In the genomic region with DNA sequence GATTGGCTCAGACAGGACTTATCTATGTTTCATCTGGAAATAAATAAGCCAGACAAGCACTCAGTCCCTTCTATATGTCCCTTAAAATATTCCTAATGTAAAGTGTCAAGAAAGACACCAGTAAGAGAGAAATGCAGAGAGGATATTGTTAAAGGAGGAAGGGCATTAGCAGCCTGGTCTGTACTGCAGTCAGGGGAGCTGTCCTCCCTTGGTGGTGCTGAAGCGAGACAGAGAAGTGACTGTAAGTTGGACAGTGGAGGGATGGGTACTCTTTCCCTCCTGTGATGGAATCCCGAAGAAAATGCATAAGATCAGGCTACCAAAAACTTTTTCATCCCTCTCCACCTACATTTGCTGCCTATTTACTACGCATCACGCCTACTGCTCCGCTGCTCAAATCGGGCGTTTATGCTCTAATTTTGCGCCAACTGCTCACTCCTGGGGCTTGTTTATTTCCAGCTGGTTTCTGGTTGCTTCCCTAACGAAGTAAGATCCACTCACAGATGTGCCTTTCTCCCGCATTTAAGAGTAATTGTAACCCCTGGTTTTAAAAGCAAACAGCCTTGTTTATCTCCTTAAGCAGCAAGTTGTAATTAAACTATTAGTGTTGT, we compare ENCODE assay signal across 9 cellular contexts. TPM values are rescaled to one million over a fixed set of nuclear protein-coding genes. Genes with fewer than 3 reads are reported as not detected.
DNase-seq lines count a peak whose midpoint lies in the region; ATAC-seq, FAIRE-seq and TF ChIP-seq lines count a peak whose summit lies in the region.
"Had no signal": no experiment of that assay in that cellular context is flagged by ENCODE, and none has a peak within 500 bp of the region (broad histone marks: within the 10 kb centered on the region; RNA-seq: fewer than 3 reads in every experiment).

No MANE protein-coding gene starts in this region.

- no peak overlapping the region for H4K91ac ChIP-seq in H1 (replicated peaks; ENCODE audit: insufficient read length, low read length)

- H3K4me2 ChIP-seq in H1 (ENCODE audit: insufficient read depth in 1 of 2, low read depth in 2 of 2, low read length in 2 of 2), result no peak overlapping the region; a peak in 1 of 4 replicates

- no peak overlapping the region for H3K4ac ChIP-seq in H1 (replicated peaks; ENCODE audit: insufficient read length, low read depth, low read length)

- WGBS in H1 (ENCODE audit: extremely low coverage in 1 of 2, insufficient coverage in 1 of 2, insufficient read length in 1 of 2, insufficient replicate concordance in 2 of 2, low coverage in 1 of 2, low lambda C conversion rate in 2 of 2, missing lambda C conversion rate in 1 of 2), 2 experiments, result 72% methylated on average over 10 of the region's 10 CpGs; no CpG with 5 or more reads in 1 of the 2 experiments

- no peak overlapping the region for H3K4me3 ChIP-seq in H1 (ENCODE audit: extremely low read depth in 1 of 4, insufficient read depth in 2 of 4, low read depth in 3 of 4, low read length in 4 of 4)

- peak; percentile 93 for FAIRE-seq in H1 (lab: Jason Lieb, UNC)

- H2BK120ac ChIP-seq in H1 (replicated peaks; ENCODE audit: low read depth, low read length), result no peak overlapping the region

- peaks cover 3% of the 10 kb centered on the region for H3K4me1 Mint-ChIP-seq in activated T-cell treated with anti-CD3 and anti-CD28 coated beads, Interleukin-2, amount 50 U/mL, for 24 hours (ENCODE audit: low read depth)
- peaks cover 3% of the 10 kb centered on the region for H3K4me1 Mint-ChIP-seq in activated T-cell treated with anti-CD3 and anti-CD28 coated beads, Interleukin-2, amount 50 U/mL, for 4 hours (ENCODE audit: low read depth)
- H3K4me1 Mint-ChIP-seq in nephron progenitor cell, result no peaks in the 10 kb centered on the region

- no peak overlapping the region for H2BK20ac ChIP-seq in H1 (ENCODE audit: low read length)

- no peak overlapping the region for H2BK5ac ChIP-seq in H1 (ENCODE audit: low read depth, low read length)

- peaks cover 10% of the 10 kb centered on the region for H3K23me2 ChIP-seq in H1 (ENCODE audit: low read depth, low read length)

- no peak overlapping the region for H3K4me3 Mint-ChIP-seq in activated T-cell treated with anti-CD3 and anti-CD28 coated beads, Interleukin-2, amount 50 U/mL, for 24 hours
- H3K4me3 Mint-ChIP-seq in activated T-cell treated with anti-CD3 and anti-CD28 coated beads, Interleukin-2, amount 50 U/mL, for 4 hours, result no peak overlapping the region
- H3K4me3 Mint-ChIP-seq in nephron progenitor cell, result no peak overlapping the region

- peaks cover 54% of the 10 kb centered on the region for H3K27me3 Mint-ChIP-seq in activated T-cell treated with anti-CD3 and anti-CD28 coated beads, Interleukin-2, amount 50 U/mL, for 24 hours
- peaks cover 42% of the 10 kb centered on the region for H3K27me3 Mint-ChIP-seq in activated T-cell treated with anti-CD3 and anti-CD28 coated beads, Interleukin-2, amount 50 U/mL, for 4 hours (ENCODE audit: low read depth)
- H3K27me3 Mint-ChIP-seq in nephron progenitor cell (ENCODE audit: low read depth, poor library complexity), result peaks cover 47% of the 10 kb centered on the region

- no peak overlapping the region for H3K27ac ChIP-seq in H1 (ENCODE audit: low read depth, low read length)
- H3K27ac ChIP-seq: C4-2B had no signal

- H3K56ac ChIP-seq in H1 (replicated peaks; ENCODE audit: insufficient read length, low read depth, low read length), result no peak overlapping the region

- TF ChIP-seq EP300 in H1 (IDR thresholded peaks at IDR 0.05; ENCODE audit: borderline replicate concordance in 1 of 2, low read depth in 2 of 2, low read length in 2 of 2), result no peak

- H3K9ac ChIP-seq in H1 (replicated peaks in 1 of 4; ENCODE audit: extremely low read depth in 1 of 4, low read depth in 3 of 4, low read length in 3 of 4), result no peak overlapping the region

- peaks cover 0 to 2% of the 10 kb centered on the region in 2 experiments for H4K20me1 ChIP-seq in H1 (replicated peaks in 1 of 2; ENCODE audit: control insufficient read depth in 1 of 2, insufficient read depth in 2 of 2, low read length in 2 of 2)

- H3K4me1 ChIP-seq in H1 (replicated peaks in 1 of 4; ENCODE audit: control insufficient read depth in 3 of 4, insufficient read depth in 4 of 4, low read length in 3 of 4), result peaks cover 2 to 11% (median 2%) of the 10 kb centered on the region in 4 experiments; a peak in 6 of 7 replicates

- no peak overlapping the region for H3K18ac ChIP-seq in H1 (ENCODE audit: extremely low read depth, low read length)

- H3K27ac Mint-ChIP-seq in activated T-cell treated with anti-CD3 and anti-CD28 coated beads, Interleukin-2, amount 50 U/mL, for 24 hours, result no peak overlapping the region
- H3K27ac Mint-ChIP-seq in nephron progenitor cell, result no peak overlapping the region

- H2AFZ ChIP-seq in H1 (ENCODE audit: low read length), result no peak overlapping the region

- H3K14ac ChIP-seq in H1 (ENCODE audit: insufficient read length), result no peak overlapping the region

- H4K5ac ChIP-seq in H1 (ENCODE audit: insufficient read length, low read depth, low read length), result no peak overlapping the region

- POLR2A ChIA-PET in H1 (lab: Charles Lee; ENCODE audit: partially characterized antibody), result no interaction called here

- TF ChIP-seq RAD21 in H1 (IDR thresholded peaks at IDR 0.05 in 1 of 2, conservative IDR thresholded peaks at IDR 0.05 in 1 of 2; ENCODE audit: low read depth in 2 of 2, low read length in 2 of 2), result no peak; a peak in 1 of 4 replicates

- H3K23ac ChIP-seq in H1 (ENCODE audit: insufficient read length), result no peak overlapping the region

- H3K36me3 ChIP-seq in H1 (ENCODE audit: control insufficient read depth in 2 of 4, insufficient read depth in 4 of 4, low read length in 3 of 4), result no peaks in the 10 kb centered on the region

- no peak overlapping the region for H4K8ac ChIP-seq in H1 (ENCODE audit: extremely low read depth, insufficient read depth, low read length)

- peaks cover 0 to 4% (median 0%) of the 10 kb centered on the region in 4 experiments; a peak in 3 of 7 replicates for H3K27me3 ChIP-seq in H1 (replicated peaks in 1 of 4; ENCODE audit: control insufficient read depth in 3 of 4, extremely low read depth in 1 of 4, insufficient read depth in 3 of 4, low read length in 3 of 4)

- H2BK15ac ChIP-seq in H1 (ENCODE audit: low read length), result no peak overlapping the region

- H2AK5ac ChIP-seq in H1 (ENCODE audit: low read depth, low read length), result no peak overlapping the region

- TF ChIP-seq CTCF in H1 (IDR thresholded peaks at IDR 0.05; ENCODE audit: control extremely low read depth in 1 of 3, insufficient read depth in 1 of 3, low read depth in 1 of 3, low read length in 3 of 3) (no peak), nephron progenitor cell (IDR thresholded peaks at IDR 0.05) (no peak)

- no peak for TF ChIP-seq POLR2A in H1 (IDR thresholded peaks at IDR 0.05; ENCODE audit: control extremely low read depth in 1 of 2, low read depth in 2 of 2, low read length in 2 of 2)

- peaks cover 2% of the 10 kb centered on the region; the same call in 1 of the 2 replicates for H3K79me1 ChIP-seq in H1 (ENCODE audit: low read depth, low read length)

- no peaks in the 10 kb centered on the region for H3K36me3 Mint-ChIP-seq in activated T-cell treated with anti-CD3 and anti-CD28 coated beads, Interleukin-2, amount 50 U/mL, for 24 hours (ENCODE audit: low read depth)
- no peaks in the 10 kb centered on the region for H3K36me3 Mint-ChIP-seq in activated T-cell treated with anti-CD3 and anti-CD28 coated beads, Interleukin-2, amount 50 U/mL, for 4 hours (ENCODE audit: insufficient read depth)
- no peaks in the 10 kb centered on the region for H3K36me3 Mint-ChIP-seq in nephron progenitor cell (ENCODE audit: low read depth)

- CTCF ChIA-PET in H1 (lab: Charles Lee; ENCODE audit: partially characterized antibody), result no interaction called here

- no peak for ATAC-seq in activated T-cell treated with anti-CD3 and anti-CD28 coated beads, Interleukin-2, amount 50 U/mL, for 4 hours
- no peak for ATAC-seq in GM18517 (IDR thresholded peaks at IDR 0.05; ENCODE audit: unreplicated experiment)
- ATAC-seq in HG03460 (IDR thresholded peaks at IDR 0.05; ENCODE audit: unreplicated experiment), result no peak
- ATAC-seq in GM19397 (IDR thresholded peaks at IDR 0.05; ENCODE audit: unreplicated experiment), result no peak

- no peaks in the 10 kb centered on the region for H3K9me3 ChIP-seq in H1 (ENCODE audit: insufficient read depth in 2 of 2, low read depth in 1 of 2, low read length in 1 of 2)

- no peak overlapping the region for H2BK12ac ChIP-seq in H1 (ENCODE audit: low read depth, low read length)

- H3K9me3 Mint-ChIP-seq in activated T-cell treated with anti-CD3 and anti-CD28 coated beads, Interleukin-2, amount 50 U/mL, for 24 hours, result peaks cover 7% of the 10 kb centered on the region
- H3K9me3 Mint-ChIP-seq in activated T-cell treated with anti-CD3 and anti-CD28 coated beads, Interleukin-2, amount 50 U/mL, for 4 hours, result peaks cover 6% of the 10 kb centered on the region
- no peaks in the 10 kb centered on the region for H3K9me3 Mint-ChIP-seq in nephron progenitor cell

- DNase-seq in activated T-cell treated with anti-CD3 and anti-CD28 coated beads, Interleukin-2, amount 50 U/mL, for 24 hours, result peak; percentile 30
- no peak for DNase-seq in activated T-cell treated with anti-CD3 and anti-CD28 coated beads, Interleukin-2, amount 50 U/mL, for 4 hours
- DNase-seq in SK-N-DZ (ENCODE audit: low spot score), result peak; percentile 32
- peak in 1 of 2 experiments; percentile 90 for DNase-seq in H1 (ENCODE audit: low read depth in 1 of 2, low spot score in 2 of 2)
- peak; percentile 95 for DNase-seq in nephron progenitor cell

- peaks cover 0 to 19% of the 10 kb centered on the region in 2 experiments; a peak in 2 of 4 replicates for H3K79me2 ChIP-seq in H1 (ENCODE audit: control insufficient read depth in 1 of 2, insufficient read depth in 2 of 2, low read length in 2 of 2)

TF ChIP-seq in H1, 55 proteins besides CTCF, POLR2A, EP300 and RAD21 (continues in another document):
- TF ChIP-seq SAP30 (IDR thresholded peaks at IDR 0.05; ENCODE audit: insufficient read depth, insufficient replicate concordance, low read length), result peak; percentile 49
- no peak for TF ChIP-seq CEBPB (IDR thresholded peaks at IDR 0.05; ENCODE audit: low read depth, low read length)
- TF ChIP-seq NRF1 (IDR thresholded peaks at IDR 0.05; ENCODE audit: low read depth, low read length), result no peak

RNA-seq across cellular contexts. Expression of gene PHACTR1, which starts 35.2 kb away (rescaled TPM):
- total RNA-seq in activated T-cell treated with anti-CD3 and anti-CD28 coated beads, Interleukin-2, amount 50 U/mL, for 4 hours, result 1 to 10 TPM in 1 of 3 donors, under 1 TPM in 2; 0.26 to 1.1 (median 0.30) TPM
- polyA plus RNA-seq in SK-N-DZ (2014; cell fraction: cytosol; rRNA removed), result 1.00 and 5.3 TPM in 2 replicates
- 0.53 and 4.2 TPM in 2 replicates for polyA plus RNA-seq in SK-N-DZ (2014; cell fraction: nucleus; rRNA removed)
- 17.1 and 17.3 TPM in 2 replicates for total RNA-seq in H1 (2021; fragmentation: NEBNext Ultra II Directional; extraction: Animal tissue kit (Norgen Biotek cat#: 25700))
- polyA plus RNA-seq in H1 (2011; rRNA removed), result 3.9 and 5.0 TPM in 2 replicates
- polyA plus RNA-seq in H1 (2011; cell fraction: cytosol; rRNA removed), result 4.6 TPM
- polyA plus RNA-seq in H1 (2011; cell fraction: nucleus; rRNA removed), result 8.7 TPM
- polyA plus RNA-seq in H1 (2012, experiment 1 of 2), result 8.6 to 11.9 TPM (median 10.7 TPM) in 4 replicates
- 2.9 TPM for polyA plus RNA-seq in H1 (2012, experiment 2 of 2)
- polyA plus RNA-seq in H1 (2013, experiment 1 of 2), result 8.1 TPM
- 7.0 TPM for polyA plus RNA-seq in H1 (2013, experiment 2 of 2)
- polyA minus RNA-seq in H1 (2011; rRNA and poly(A)+ RNA removed), result 14.2 and 16.8 TPM in 2 replicates
- polyA minus RNA-seq in H1 (2011; cell fraction: cytosol; rRNA and poly(A)+ RNA removed), result 8.4 TPM
- 24.2 TPM for polyA minus RNA-seq in H1 (2011; cell fraction: nucleus; rRNA and poly(A)+ RNA removed)
